In the genomic region with DNA sequence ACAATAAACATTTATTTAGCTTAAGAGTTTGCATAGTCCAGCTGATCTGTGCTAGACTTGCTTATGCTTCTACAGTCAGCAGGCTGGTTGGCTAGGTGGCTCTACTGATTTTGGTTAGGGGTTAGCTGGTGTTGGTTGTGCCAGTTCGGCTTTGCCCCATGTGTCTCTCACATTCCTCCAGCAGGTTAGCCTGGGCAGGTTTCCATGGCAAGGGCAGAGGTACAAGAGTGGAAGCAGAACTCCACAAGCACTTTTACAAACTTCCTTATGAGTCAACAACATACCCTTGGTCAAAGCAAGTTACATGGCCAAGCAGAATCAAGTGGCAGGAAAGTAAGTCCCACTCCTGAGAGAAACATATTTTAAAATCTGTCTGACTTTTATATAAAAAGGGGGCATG, we compare ENCODE assay signal across 23 cellular contexts.
"Had no signal": no experiment of that assay in that cellular context is flagged by ENCODE, and none has a peak within 500 bp of the region (broad histone marks: within the 10 kb centered on the region; RNA-seq: fewer than 3 reads in every experiment).

No MANE protein-coding gene starts in this region.

- H3K9ac ChIP-seq: parathyroid adenoma had no signal

- H3K36me3 ChIP-seq: right lobe of liver, uterus, WERI-Rb-1 had no signal

- H3K27ac ChIP-seq: esophagus squamous epithelium, gastrocnemius medialis, parathyroid adenoma, right lobe of liver, skin epidermis, stomach, suprapubic skin, tibial nerve, uterus, WERI-Rb-1 had no signal

- H3K9me3 ChIP-seq: esophagus squamous epithelium, gastrocnemius medialis, right lobe of liver, stomach, suprapubic skin, tibial nerve, uterus had no signal

- H2AFZ ChIP-seq: parathyroid adenoma had no signal

- DNase-seq: activated CD4-positive, alpha-beta T cell treated with anti-CD3 and anti-CD28 coated beads for 1 hour; activated CD4-positive, alpha-beta T cell treated with anti-CD3 and anti-CD28 coated beads, Interleukin-2, amount 50 U/mL, for 1 hour; activated CD8-positive, alpha-beta T cell treated with anti-CD3 and anti-CD28 coated beads, Interleukin-2, amount 10 ng/mL, durations not matched to agents 7 days and 5 days; activated naive CD4-positive, alpha-beta T cell; activated naive CD8-positive, alpha-beta T cell treated with anti-CD3 and anti-CD28 coated beads for 36 hours; effector memory CD4-positive, alpha-beta T cell; esophagus squamous epithelium; gastrocnemius medialis; hippocampal formation; kidney glomerular epithelial cell; mesenchymal stem cell; nephron progenitor cell; right lobe of liver; stimulated activated CD4-positive, alpha-beta T cell treated with anti-CD3 and anti-CD28 coated beads, Interleukin-2, amount 100 ng/mL, for 24 hours; stomach; uterus; WERI-Rb-1 had no signal

- H3K4me1 ChIP-seq: esophagus squamous epithelium, gastrocnemius medialis, parathyroid adenoma, right lobe of liver, stomach, suprapubic skin, tibial nerve, uterus had no signal

- H3K27me3 ChIP-seq: esophagus squamous epithelium, gastrocnemius medialis, right lobe of liver, stomach, suprapubic skin, tibial nerve, uterus had no signal

- ATAC-seq: activated CD8-positive, alpha-beta T cell treated with anti-CD3 and anti-CD28 coated beads, Interleukin-2, amount 10 ng/mL, durations not matched to agents 7 days and 5 days; activated T-helper 17 cell treated with anti-CD3 and anti-CD28 coated beads, Interleukin-2, amount 50 U/mL, for 72 hours; gastrocnemius medialis; right lobe of liver; stimulated activated effector memory CD8-positive, alpha-beta T cell treated with anti-CD3 and anti-CD28 coated beads, Interleukin-12 subunit alpha, Interleukin-12 subunit beta, amount 100 ng/mL, for 72 hours had no signal

- H3K79me2 ChIP-seq: parathyroid adenoma had no signal

- H3K4me3 ChIP-seq: esophagus squamous epithelium, gastrocnemius medialis, right lobe of liver, skin epidermis, stomach, suprapubic skin, tibial nerve, uterus had no signal
